In the genomic region with DNA sequence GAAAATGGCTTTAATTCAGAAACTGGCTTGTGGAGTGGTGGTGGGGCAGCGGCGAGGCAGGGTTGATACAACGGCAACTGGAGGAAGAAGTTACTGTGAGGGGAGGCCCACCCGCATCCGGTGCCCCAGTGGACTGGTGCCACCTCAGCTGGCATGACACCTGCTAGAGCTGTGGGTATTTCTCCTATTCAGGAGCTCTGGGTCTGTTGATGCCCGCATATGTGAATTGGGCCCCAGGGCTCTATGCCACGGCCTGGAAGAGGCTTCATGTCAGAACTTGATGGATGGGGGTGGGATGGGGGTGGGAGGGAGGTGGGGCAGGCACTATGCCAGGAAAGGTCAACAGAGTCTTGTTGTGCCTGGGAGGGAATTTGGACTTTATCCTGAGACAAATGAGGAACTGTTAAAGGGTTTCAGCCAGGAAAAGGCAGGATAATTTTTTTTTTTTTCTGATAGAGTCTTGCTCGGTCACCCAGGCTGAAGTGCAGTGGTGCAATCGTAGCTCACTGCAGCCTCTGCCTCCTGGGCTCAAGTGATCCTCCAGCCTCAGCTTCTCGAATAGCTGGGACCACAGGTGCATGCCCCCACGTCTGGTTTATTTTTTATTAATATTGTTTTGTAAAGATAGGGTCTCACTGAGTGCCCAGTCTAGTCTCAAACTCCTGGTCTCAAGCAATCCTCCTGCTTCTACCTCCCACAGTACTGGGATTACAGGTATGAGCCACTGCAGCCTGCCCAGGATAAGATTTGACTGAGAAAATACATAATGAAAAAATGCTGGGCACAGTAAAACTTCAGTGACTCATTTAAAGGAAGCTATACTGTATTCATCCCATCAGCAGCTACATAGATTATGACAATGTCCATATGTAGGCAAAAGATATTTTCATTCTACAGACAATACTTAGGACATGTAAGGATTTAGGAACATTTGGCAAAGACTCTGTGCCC, we compare ENCODE assay signal across 11 cellular contexts. TPM values are rescaled to one million over a fixed set of nuclear protein-coding genes. Genes with fewer than 3 reads are reported as not detected.
DNase-seq lines count a peak whose midpoint lies in the region; ATAC-seq and TF ChIP-seq lines count a peak whose summit lies in the region.
"Had no signal": no experiment of that assay in that cellular context is flagged by ENCODE, and none has a peak within 500 bp of the region (broad histone marks: within the 10 kb centered on the region; RNA-seq: fewer than 3 reads in every experiment).

No MANE protein-coding gene starts in this region.

- H3K27ac ChIP-seq in CD8-positive, alpha-beta T cell (ENCODE audit: low read depth, low read length) = no peak overlapping the region
- H3K27ac ChIP-seq in effector memory CD4-positive, alpha-beta T cell (ENCODE audit: insufficient read depth, low read length, poor library complexity, severe bottlenecking) = no peak overlapping the region

- TF ChIP-seq CTCF in CD8-positive, alpha-beta T cell (IDR thresholded peaks at IDR 0.05) = no peak
- TF ChIP-seq CTCF in epithelial cell of esophagus (IDR thresholded peaks at IDR 0.05; ENCODE audit: insufficient read depth, low read depth, low read length, missing control alignments) = no peak
- no peak for TF ChIP-seq CTCF in natural killer cell (IDR thresholded peaks at IDR 0.05)

- no peaks in the 10 kb centered on the region for H3K9me3 ChIP-seq in CD8-positive, alpha-beta T cell (ENCODE audit: low read length)
- no peaks in the 10 kb centered on the region for H3K9me3 ChIP-seq in effector memory CD4-positive, alpha-beta T cell (ENCODE audit: control insufficient read depth, low read length)

- H3K27me3 Mint-ChIP-seq in CD8-positive, alpha-beta T cell (ENCODE audit: low read depth) = no peaks in the 10 kb centered on the region
- H3K27me3 Mint-ChIP-seq in natural killer cell (ENCODE audit: low read depth in 2 of 2) = no peaks in the 10 kb centered on the region

- no peak overlapping the region for H3K4me3 Mint-ChIP-seq in CD8-positive, alpha-beta T cell
- no peak overlapping the region for H3K4me3 Mint-ChIP-seq in natural killer cell
- H3K4me3 Mint-ChIP-seq: T-helper 2 cell treated with Interferon-gamma antibody and Interleukin-4, amounts not matched to agents 5 μg/mL and 100 μg/mL, for 36 hours had no signal

- no peak for ATAC-seq in CD8-positive, alpha-beta T cell
- ATAC-seq in natural killer cell = peak; percentile 55 to 83 (median 55)

- H3K4me1 ChIP-seq in CD8-positive, alpha-beta T cell (ENCODE audit: insufficient read depth, low read length) = peaks cover 5% of the 10 kb centered on the region
- H3K4me1 ChIP-seq in effector memory CD4-positive, alpha-beta T cell (ENCODE audit: control insufficient read depth, insufficient read depth, low read length, poor library complexity, severe bottlenecking) = no peaks in the 10 kb centered on the region

- H3K27me3 ChIP-seq in CD8-positive, alpha-beta T cell (ENCODE audit: insufficient read depth, low read length) = no peaks in the 10 kb centered on the region
- H3K27me3 ChIP-seq in effector memory CD4-positive, alpha-beta T cell (replicated peaks; ENCODE audit: control insufficient read depth, insufficient read depth, low read length, poor library complexity, severe bottlenecking) = no peaks in the 10 kb centered on the region

- intact Hi-C loops in CD8-positive, alpha-beta T cell (cut with DNase I, micrococcal nuclease) = no loop called here
- intact Hi-C loops in natural killer cell (cut with micrococcal nuclease) = no loop called here

- POLR2A ChIA-PET in CD8-positive, alpha-beta T cell (lab: Charles Lee) = interaction anchor here (0.8 kb wide), 1 partner anchor 68 kb away, joined by 5 read pairs; the partner anchor contains the start of gene MAT2A

- no peak overlapping the region for H3K27ac Mint-ChIP-seq in CD8-positive, alpha-beta T cell
- H3K27ac Mint-ChIP-seq in natural killer cell = peak overlapping the region in 1 of 2 donors; percentile 19
- H3K27ac Mint-ChIP-seq: T-helper 2 cell treated with Interferon-gamma antibody and Interleukin-4, amounts not matched to agents 5 μg/mL and 100 μg/mL, for 36 hours had no signal

- H3K4me3 ChIP-seq in CD8-positive, alpha-beta T cell (ENCODE audit: low read depth, low read length) = no peak overlapping the region
- H3K4me3 ChIP-seq in epithelial cell of esophagus (ENCODE audit: low read length) = no peak overlapping the region
- no peak overlapping the region for H3K4me3 ChIP-seq in effector memory CD4-positive, alpha-beta T cell (ENCODE audit: insufficient read depth, low read depth, low read length, poor library complexity, severe bottlenecking)

- no peaks in the 10 kb centered on the region for H3K36me3 ChIP-seq in CD8-positive, alpha-beta T cell (ENCODE audit: insufficient read depth, low read length)
- no peaks in the 10 kb centered on the region for H3K36me3 ChIP-seq in effector memory CD4-positive, alpha-beta T cell (ENCODE audit: control insufficient read depth, insufficient read depth, low read length)

- H3K4me1 Mint-ChIP-seq in CD8-positive, alpha-beta T cell (ENCODE audit: low read depth) = peaks cover 5% of the 10 kb centered on the region
- H3K4me1 Mint-ChIP-seq in natural killer cell = peaks cover 4 to 13% of the 10 kb centered on the region in 2 donors

- no peaks in the 10 kb centered on the region for H3K36me3 Mint-ChIP-seq in CD8-positive, alpha-beta T cell
- H3K36me3 Mint-ChIP-seq in natural killer cell = no peaks in the 10 kb centered on the region

- no peaks in the 10 kb centered on the region for H3K9me3 Mint-ChIP-seq in CD8-positive, alpha-beta T cell
- H3K9me3 Mint-ChIP-seq in natural killer cell = no peaks in the 10 kb centered on the region
- H3K9me3 Mint-ChIP-seq: T-helper 2 cell treated with Interferon-gamma antibody and Interleukin-4, amounts not matched to agents 5 μg/mL and 100 μg/mL, for 36 hours had no signal

- DNase-seq in CD8-positive, alpha-beta T cell = peak in 6 of 7 experiments; percentile 6 to 55 (median 16)
- DNase-seq in NCI-H226 = peak; percentile 53
- peak; percentile 81 for DNase-seq in epithelial cell of esophagus (ENCODE audit: low read depth)
- DNase-seq in natural killer cell = no peak
- DNase-seq in activated effector memory CD4-positive, alpha-beta T cell treated with Interleukin-2 at 50 U/mL for 16 hours = no peak
- no peak for DNase-seq in effector memory CD4-positive, alpha-beta T cell
- DNase-seq in SKM-1 (lab: John Stamatoyannopoulos, UW; ENCODE audit: unreplicated experiment) = no peak
- DNase-seq in NCI-H510A treated with DMSO at 0.1 percent for 48 hours (lab: John Stamatoyannopoulos, UW) = no peak
- DNase-seq: NCI-H345 had no signal

- CTCF ChIA-PET in CD8-positive, alpha-beta T cell (lab: Charles Lee) = no interaction called here

RNA-seq across cellular contexts. Expression of gene SH2D6, which starts 52.6 kb away (rescaled TPM):
- under 1 TPM; 0.33 to 0.44 TPM for total RNA-seq in CD8-positive, alpha-beta T cell
- total RNA-seq in natural killer cell = under 1 TPM in 2 of 3 donors, not detected in 1; 0.21 to 0.57 TPM
- total RNA-seq: H1 had no signal

Comparison
In these comparisons a context has a peak if more than half of its experiments do, and no peak if none do; other contexts are left out.
1. DNase-seq: peak in CD8-positive, alpha-beta T cell (6 of 7), NCI-H226 (single experiment) and epithelial cell of esophagus (single experiment); none in natural killer cell (single experiment), activated effector memory CD4-positive, alpha-beta T cell treated with Interleukin-2 at 50 U/mL for 16 hours (single experiment), effector memory CD4-positive, alpha-beta T cell (0 of 3), SKM-1 (single experiment) and NCI-H510A treated with DMSO at 0.1 percent for 48 hours (single experiment).